In the genomic region with DNA sequence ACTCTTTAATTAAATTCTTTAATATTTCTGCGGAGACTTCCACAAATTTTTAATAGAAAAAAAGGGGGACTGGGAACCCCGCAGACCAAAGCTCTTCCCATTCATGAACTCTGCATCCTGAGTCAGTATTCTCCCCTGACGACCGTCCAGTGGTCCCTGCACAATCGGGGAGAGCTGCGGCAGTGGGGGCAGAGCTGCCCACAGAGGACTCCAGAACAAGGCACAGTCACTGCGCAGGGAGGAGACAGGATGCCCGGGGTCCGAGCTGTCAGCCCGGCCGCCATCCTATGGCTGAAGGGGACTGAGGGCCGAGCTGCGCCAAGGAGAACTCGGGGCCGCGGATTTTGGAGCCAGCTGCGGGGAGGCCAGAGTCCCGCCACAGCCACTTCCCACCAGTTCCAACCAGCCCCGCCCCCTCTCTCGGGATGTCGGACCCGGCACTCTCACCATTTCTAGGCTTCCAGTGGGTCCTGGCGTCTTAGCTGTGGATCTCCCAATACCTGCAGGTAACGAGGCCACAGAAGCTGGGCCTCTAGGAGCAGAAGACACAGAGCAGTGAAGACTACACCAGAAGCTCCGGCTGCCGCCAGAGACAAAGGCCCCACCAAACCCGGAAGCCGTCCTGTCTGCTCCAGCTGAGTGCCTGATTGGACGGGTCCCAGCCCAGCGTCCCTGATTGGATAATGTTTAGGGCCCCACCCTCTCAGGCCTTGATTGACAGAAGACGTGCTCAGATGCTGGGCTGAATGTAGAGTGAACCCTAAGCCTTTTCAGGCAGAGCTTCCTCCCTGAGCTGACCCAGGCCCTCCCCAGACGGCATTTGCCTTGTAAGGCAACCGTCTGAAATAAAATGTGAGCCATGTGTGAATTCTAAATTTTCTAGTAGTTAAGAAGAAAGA, we compare ENCODE assay signal across 1 cellular context.
A peak's percentile ranks its signal among the peaks of the same experiment; 100 is the strongest.
TF ChIP-seq lines count a peak whose summit lies in the region.

A gene with protein sequence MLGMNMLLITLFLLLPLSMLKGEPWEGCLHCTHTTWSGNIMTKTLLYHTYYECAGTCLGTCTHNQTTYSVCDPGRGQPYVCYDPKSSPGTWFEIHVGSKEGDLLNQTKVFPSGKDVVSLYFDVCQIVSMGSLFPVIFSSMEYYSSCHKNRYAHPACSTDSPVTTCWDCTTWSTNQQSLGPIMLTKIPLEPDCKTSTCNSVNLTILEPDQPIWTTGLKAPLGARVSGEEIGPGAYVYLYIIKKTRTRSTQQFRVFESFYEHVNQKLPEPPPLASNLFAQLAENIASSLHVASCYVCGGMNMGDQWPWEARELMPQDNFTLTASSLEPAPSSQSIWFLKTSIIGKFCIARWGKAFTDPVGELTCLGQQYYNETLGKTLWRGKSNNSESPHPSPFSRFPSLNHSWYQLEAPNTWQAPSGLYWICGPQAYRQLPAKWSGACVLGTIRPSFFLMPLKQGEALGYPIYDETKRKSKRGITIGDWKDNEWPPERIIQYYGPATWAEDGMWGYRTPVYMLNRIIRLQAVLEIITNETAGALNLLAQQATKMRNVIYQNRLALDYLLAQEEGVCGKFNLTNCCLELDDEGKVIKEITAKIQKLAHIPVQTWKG (minus strand): TSS at position 594 of the 899 bp plus-strand sequence. CDS start 13,661 bp downstream, outside the sequence.

TF ChIP-seq in IMR-90, 13 proteins besides CTCF, POLR2A, EP300 and RAD21:
- TF ChIP-seq FOS (IDR thresholded peaks at IDR 0.05; ENCODE audit: low read depth, low read length) (peak; percentile 47; the same call in 1 of the 2 replicates), USF2 (IDR thresholded peaks at IDR 0.05; ENCODE audit: low read depth, low read length) (no peak), MAZ (IDR thresholded peaks at IDR 0.05; ENCODE audit: borderline replicate concordance, low read depth, low read length) (no peak; the same call in 1 of the 2 replicates)
TF ChIP-seq in IMR-90: peak in this region for 1.
